In the genomic region with DNA sequence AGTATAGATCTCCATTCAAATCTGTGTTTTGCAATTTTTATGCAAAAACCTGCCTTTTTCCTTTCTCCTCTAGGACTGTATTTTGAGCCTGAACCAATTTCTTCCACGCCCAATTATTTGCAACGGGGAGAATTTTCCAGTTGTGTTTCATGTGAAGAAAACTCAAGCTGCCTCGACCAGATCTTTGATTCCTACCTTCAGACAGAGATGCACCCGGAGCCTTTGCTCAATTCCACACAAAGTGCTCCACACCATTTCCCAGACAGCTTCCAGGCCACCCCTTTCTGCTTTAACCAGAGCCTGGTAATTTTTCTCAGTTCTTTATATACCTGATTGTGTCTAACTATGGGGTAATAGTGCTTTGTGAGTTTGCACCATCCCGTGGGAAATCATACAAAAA, we compare ENCODE assay signal across 32 cellular contexts. TPM values are rescaled to one million over a fixed set of nuclear protein-coding genes. Genes with fewer than 3 reads are reported as not detected.
"Had no signal": no experiment of that assay in that cellular context is flagged by ENCODE, and none has a peak within 500 bp of the region (broad histone marks: within the 10 kb centered on the region; RNA-seq: fewer than 3 reads in every experiment).

No MANE protein-coding gene starts in this region.

- H3K27ac Mint-ChIP-seq: naive B cell; natural killer cell; nephron progenitor cell; neural progenitor cell; stimulated activated memory B cell treated with anti-CD40 and anti-IgM and Interleukin-4, amounts not matched to agents 10 μg/mL and 1 μg/mL and 100 μg/mL, for 72 hours had no signal

- H3K27me3 ChIP-seq: right atrium auricular region, right lobe of liver, tibial artery, upper lobe of right lung had no signal

- H2AFZ ChIP-seq: neural progenitor cell, parathyroid adenoma had no signal

- H3K9me3 Mint-ChIP-seq: naive B cell; natural killer cell; nephron progenitor cell; neural progenitor cell; stimulated activated memory B cell treated with anti-CD40 and anti-IgM and Interleukin-4, amounts not matched to agents 10 μg/mL and 1 μg/mL and 100 μg/mL, for 72 hours had no signal

- ATAC-seq: left cardiac atrium; left lobe of liver; lower lobe of right lung; natural killer cell; right lobe of liver; stimulated activated memory B cell treated with anti-CD40 and anti-IgM and Interleukin-4, amounts not matched to agents 10 μg/mL and 1 μg/mL and 100 μg/mL, for 72 hours; stimulated activated naive CD8-positive, alpha-beta T cell treated with anti-CD3 and anti-CD28 coated beads, Interleukin-15, Interleukin-2, amounts not matched to agents 100 U/mL and 50 U/mL, for 24 hours; upper lobe of right lung had no signal

- H3K4me1 Mint-ChIP-seq: natural killer cell had no signal

- H3K4me3 ChIP-seq: lower lobe of right lung, neural progenitor cell, right atrium auricular region, right lobe of liver, smooth muscle cell, suprapubic skin, thoracic aorta, tibial artery, upper lobe of right lung had no signal

- DNase-seq: hippocampal formation; kidney glomerular epithelial cell; left cardiac atrium; lower lobe of right lung; mammary epithelial cell; mesenchymal stem cell; naive B cell; natural killer cell; nephron progenitor cell; occipital lobe; right lobe of liver; stimulated activated CD4-positive, alpha-beta T cell treated with anti-CD3 and anti-CD28 coated beads, Interleukin-1b, Interleukin-23, amount 100 ng/mL, for 48 hours; stimulated activated CD4-positive, alpha-beta T cell treated with anti-CD3 and anti-CD28 coated beads, Interleukin-2, amount 100 ng/mL, for 48 hours; stimulated activated CD4-positive, alpha-beta T cell treated with anti-CD3 and anti-CD28 coated beads, Interleukin-4, amount 100 ng/mL, for 4 hours; stimulated activated CD8-positive, alpha-beta memory T cell treated with anti-CD3 and anti-CD28 coated beads, Interleukin-4, amount 100 ng/mL, for 48 hours; stimulated activated naive CD8-positive, alpha-beta T cell treated with anti-CD3 and anti-CD28 coated beads, Interleukin-15, Interleukin-2, amounts not matched to agents 100 U/mL and 50 U/mL, for 24 hours; tibial artery; trophoblast cell; upper lobe of right lung had no signal

- H3K36me3 ChIP-seq: lower lobe of right lung, neural progenitor cell, neutrophil, right atrium auricular region, right lobe of liver, suprapubic skin, thoracic aorta, tibial artery, upper lobe of right lung had no signal

- H3K79me2 ChIP-seq: parathyroid adenoma had no signal

- H3K4me2 ChIP-seq: neural progenitor cell, smooth muscle cell had no signal

- H3K9ac ChIP-seq: neural progenitor cell, parathyroid adenoma had no signal

- H3K9me3 ChIP-seq: lower lobe of right lung, neutrophil, right atrium auricular region, right lobe of liver, suprapubic skin, thoracic aorta, tibial artery, upper lobe of right lung had no signal

- H3K4me3 Mint-ChIP-seq: naive B cell; natural killer cell; nephron progenitor cell; neural progenitor cell; stimulated activated memory B cell treated with anti-CD40 and anti-IgM and Interleukin-4, amounts not matched to agents 10 μg/mL and 1 μg/mL and 100 μg/mL, for 72 hours had no signal

- H3K36me3 Mint-ChIP-seq: natural killer cell, neural progenitor cell had no signal

- H3K27ac ChIP-seq: lower lobe of right lung, neural progenitor cell, neutrophil, parathyroid adenoma, right atrium auricular region, right lobe of liver, suprapubic skin, thoracic aorta, tibial artery, upper lobe of right lung had no signal

- H3K4me1 ChIP-seq: neural progenitor cell, right atrium auricular region had no signal

RNA-seq across cellular contexts. Expression of a gene that starts 8.0 kb away (rescaled TPM):
- total RNA-seq: mononuclear cell, natural killer cell, osteocyte, pulmonary artery endothelial cell, renal cortical epithelial cell, smooth muscle cell had no signal
